Comparison of ENCODE assay signal across 8 cellular contexts in the genomic region with DNA sequence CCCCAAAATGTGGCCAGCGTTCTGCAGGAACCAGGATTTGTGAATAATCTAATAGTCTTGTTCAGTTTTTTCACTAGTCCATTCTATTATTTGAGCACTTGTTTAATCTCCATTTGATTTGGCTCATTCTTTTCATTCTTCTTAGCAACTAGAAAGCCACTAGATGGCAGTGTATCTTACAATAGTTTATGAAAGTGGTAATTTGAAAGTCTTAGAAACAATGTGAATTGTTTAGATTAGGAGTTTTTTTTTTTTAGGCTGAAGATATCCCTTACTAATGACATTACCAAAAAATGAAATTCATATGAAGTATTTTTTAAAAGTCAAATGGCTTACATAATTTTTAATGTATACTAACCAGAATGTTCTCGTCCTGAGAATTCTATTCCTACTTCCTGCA. TPM values are rescaled to one million over a fixed set of nuclear protein-coding genes. Genes with fewer than 3 reads are reported as not detected.
DNase-seq lines count a peak whose midpoint lies in the region; ATAC-seq, FAIRE-seq and TF ChIP-seq lines count a peak whose summit lies in the region.

No MANE protein-coding gene starts in this region.

- intact Hi-C loops in pancreas (cut with DNase I) = no loop called here

- WGBS in pancreas, 2 donors = 59 to 72% methylated on average over 2 of the region's 2 CpGs

- peak; percentile 97 for FAIRE-seq in pancreas (lab: Jason Lieb, UNC)

- no peaks in the 10 kb centered on the region for H3K9me3 ChIP-seq in pancreas

- H3K36me3 ChIP-seq in pancreas = peaks cover 0 to 24% (median 0%) of the 10 kb centered on the region in 3 donors

- TF ChIP-seq CTCF in pancreas (IDR thresholded peaks at IDR 0.05) = peak in 3 of 4 donors; percentile 17 to 24 (median 23)

- no peaks in the 10 kb centered on the region for H3K27me3 ChIP-seq in pancreas

- DNase-seq in G401 (ENCODE audit: low spot score) = peak; percentile 21
- DNase-seq in NCI-H146 (lab: John Stamatoyannopoulos, UW) = peak; percentile 43
- peak; percentile 29 for DNase-seq in cerebellar cortex (ENCODE audit: low spot score)
- DNase-seq in pancreas = no peak
- DNase-seq in activated CD8-positive, alpha-beta memory T cell treated with anti-CD3 and anti-CD28 coated beads for 24 hours = no peak
- DNase-seq in AG20443 (ENCODE audit: low spot score) = no peak

- no peak overlapping the region for H3K4me3 ChIP-seq in pancreas

- in situ Hi-C loops in G401 (cut with HindIII; ENCODE audit: low sequenced_read_pairs) = no loop called here

- H3K4me1 ChIP-seq in pancreas = peaks cover 0 to 4% (median under 1%) of the 10 kb centered on the region in 3 donors

- ATAC-seq in pancreas = peak in 1 of 4 donors; percentile 58
- no peak for ATAC-seq in HG02852 (IDR thresholded peaks at IDR 0.05; ENCODE audit: unreplicated experiment)
- no peak for ATAC-seq in HG02870 (IDR thresholded peaks at IDR 0.05; ENCODE audit: unreplicated experiment)

- no peak overlapping the region for H3K27ac ChIP-seq in pancreas

RNA-seq across cellular contexts. Expression of a gene that starts 6.7 kb away (rescaled TPM):
- 12.6 and 18.0 TPM in 2 replicates for total RNA-seq in G401 (2014; rRNA removed; shearing (Covaris generic))
- total RNA-seq in pancreas = 10 to 100 TPM in 3 of 6 donors, 1 to 10 TPM in 3; 7.9 to 12.1 (median 10.0) TPM
- polyA plus RNA-seq in pancreas = 1 to 10 TPM; 8.3 to 8.7 TPM

RNA-seq across cellular contexts. Expression of a gene that starts 6.7 kb away (rescaled TPM):
- 8.7 and 9.8 TPM in 2 replicates for total RNA-seq in G401 (2014; rRNA removed; shearing (Covaris generic))
- total RNA-seq in pancreas = 1 to 10 TPM in 4 of 6 donors, under 1 TPM in 2; 0.88 to 4.9 (median 1.7) TPM
- polyA plus RNA-seq in pancreas = 1 to 10 TPM; 2.5 to 2.8 TPM

RNA-seq across cellular contexts. Expression of a gene that starts 35.8 kb away (rescaled TPM):
- total RNA-seq in G401 (2014; rRNA removed; shearing (Covaris generic)) = 0.78 TPM in 1 of 2 replicates, not detected in the other
- 100 to 1,000 TPM in 1 of 6 donors, 10 to 100 TPM in 5; 39.1 to 104 (median 44.1) TPM for total RNA-seq in pancreas
- polyA plus RNA-seq in pancreas = 10 to 100 TPM; 50.0 to 67.5 TPM

RNA-seq across cellular contexts. Expression of a gene that starts 58.0 kb away (rescaled TPM):
- 34.2 and 37.6 TPM in 2 replicates for total RNA-seq in G401 (2014; rRNA removed; shearing (Covaris generic))
- 10 to 100 TPM; 13.5 to 19.7 (median 15.9) TPM for total RNA-seq in pancreas
- 10 to 100 TPM; 11.0 to 18.1 TPM for polyA plus RNA-seq in pancreas

Comparison
In these comparisons a context has a peak if more than half of its experiments do, and no peak if none do; other contexts are left out.
1. DNase-seq: peak in G401 (single experiment), NCI-H146 (single experiment) and cerebellar cortex (single experiment); none in pancreas (0 of 6), activated CD8-positive, alpha-beta memory T cell treated with anti-CD3 and anti-CD28 coated beads for 24 hours (single experiment) and AG20443 (single experiment).
2. RNA of a gene that starts 35.8 kb away (total RNA-seq): 39.1 to 104 TPM in pancreas; 0.78 TPM in G401; every median in the first group is over 10 times any median in the second.